8 cellular contexts compared by ENCODE assay signal in genomic region chr19:58499021-58499927, GRCh38. TPM values are rescaled to one million over a fixed set of nuclear protein-coding genes. Genes with fewer than 3 reads are reported as not detected.
A peak's percentile ranks its signal among the peaks of the same experiment; 100 is the strongest.
DNase-seq lines count a peak whose midpoint lies in the region; ATAC-seq and TF ChIP-seq lines count a peak whose summit lies in the region.

No MANE protein-coding gene starts in this region.

- WGBS in SK-N-SH (ENCODE audit: low lambda C conversion rate) = 2% methylated on average over 39 of the region's 60 CpGs
- WGBS in thymus = 2% methylated on average over 60 of the region's 60 CpGs

- H3K36me3 Mint-ChIP-seq in activated naive CD8-positive, alpha-beta T cell treated with anti-CD3 and anti-CD28 coated beads for 36 hours = peaks cover 9% of the 10 kb centered on the region
- no peaks in the 10 kb centered on the region for H3K36me3 Mint-ChIP-seq in osteocyte (ENCODE audit: unreplicated experiment)

- DNase-seq in NCI-H1092 (lab: John Stamatoyannopoulos, UW) (peak; percentile 97), SK-N-SH (peak; percentile 99), head of caudate nucleus (peak; percentile 97 to 100 (median 100)), osteocyte (ENCODE audit: extremely low spot score, unreplicated experiment) (peak; percentile 100)
- peak; percentile 99 for DNase-seq in activated naive CD8-positive, alpha-beta T cell treated with anti-CD3 and anti-CD28 coated beads for 36 hours

- H3K4me3 Mint-ChIP-seq in activated naive CD8-positive, alpha-beta T cell treated with anti-CD3 and anti-CD28 coated beads for 36 hours = peak overlapping the region; percentile 95
- peak overlapping the region; percentile 86 for H3K4me3 Mint-ChIP-seq in osteocyte (ENCODE audit: unreplicated experiment)

- H3K27ac Mint-ChIP-seq in activated naive CD8-positive, alpha-beta T cell treated with anti-CD3 and anti-CD28 coated beads for 36 hours = peak overlapping the region; percentile 96
- peak overlapping the region; percentile 94 for H3K27ac Mint-ChIP-seq in osteocyte (ENCODE audit: unreplicated experiment)

- POLR2A ChIA-PET in SK-N-SH (lab: Yijun Ruan, JAX) = interaction anchor here (1.0 to 1.2 kb wide), 2 partner anchors 20 to 24 kb away, joined by 3 to 4 read pairs; partner anchors contain the start of gene ZNF446

- no peaks in the 10 kb centered on the region for H3K27me3 Mint-ChIP-seq in activated naive CD8-positive, alpha-beta T cell treated with anti-CD3 and anti-CD28 coated beads for 36 hours
- H3K27me3 Mint-ChIP-seq in osteocyte (ENCODE audit: unreplicated experiment) = no peaks in the 10 kb centered on the region

- intact Hi-C loops in head of caudate nucleus (cut with DNase I) = no loop called here

- TF ChIP-seq CTCF in SK-N-SH (IDR thresholded peaks at IDR 0.05) (peak; percentile 57), osteocyte (IDR thresholded peaks at IDR 0.05) (peak; percentile 51)

- CTCF ChIA-PET in SK-N-SH (lab: Yijun Ruan, JAX) = interaction anchor here (3.5 to 3.6 kb wide), 2 partner anchors 15 to 20 kb away, joined by 23 to 27 read pairs; partner anchors contain the start of gene ZBTB45

- TF ChIP-seq POLR2A in GM10847 (IDR thresholded peaks at IDR 0.05; ENCODE audit: extremely low read depth, insufficient read length) = peak; percentile 38

- peak overlapping the region; percentile 94 for H2AFZ ChIP-seq in SK-N-SH (ENCODE audit: low read depth)

- H3K4me3 ChIP-seq in SK-N-SH (ENCODE audit: low read depth in 2 of 2, low read length in 1 of 2) = peak overlapping the region; percentile 58 to 77
- H3K4me3 ChIP-seq in thymus (ENCODE audit: low read length) = peak overlapping the region; percentile 72

- ATAC-seq in HG02588 (IDR thresholded peaks at IDR 0.05; ENCODE audit: unreplicated experiment) = peak; percentile 88

- no peak for TF ChIP-seq RAD21 in SK-N-SH (IDR thresholded peaks at IDR 0.05; ENCODE audit: low read length)

- peaks cover 18% of the 10 kb centered on the region for H3K4me1 Mint-ChIP-seq in activated naive CD8-positive, alpha-beta T cell treated with anti-CD3 and anti-CD28 coated beads for 36 hours
- H3K4me1 Mint-ChIP-seq in osteocyte (ENCODE audit: unreplicated experiment) = peaks cover 14% of the 10 kb centered on the region

- H4K20me1 ChIP-seq in SK-N-SH (ENCODE audit: insufficient read depth) = no peaks in the 10 kb centered on the region

- peaks cover 8% of the 10 kb centered on the region for H3K9me3 Mint-ChIP-seq in activated naive CD8-positive, alpha-beta T cell treated with anti-CD3 and anti-CD28 coated beads for 36 hours
- no peaks in the 10 kb centered on the region for H3K9me3 Mint-ChIP-seq in osteocyte (ENCODE audit: unreplicated experiment)

- no peak for TF ChIP-seq EP300 in SK-N-SH (IDR thresholded peaks at IDR 0.05; ENCODE audit: borderline replicate concordance in 1 of 2, low read depth in 1 of 2, low read length in 1 of 2)

- peak overlapping the region; percentile 85 for H3K4me2 ChIP-seq in SK-N-SH

- peak overlapping the region; percentile 70 for H3K9ac ChIP-seq in SK-N-SH

- H3K9me3 ChIP-seq in SK-N-SH = no peaks in the 10 kb centered on the region
- no peaks in the 10 kb centered on the region for H3K9me3 ChIP-seq in thymus (ENCODE audit: control insufficient read depth)

- H3F3A ChIP-seq in SK-N-SH (replicated peaks; ENCODE audit: insufficient read depth) = peaks cover 3% of the 10 kb centered on the region

- H3K27me3 ChIP-seq in SK-N-SH (ENCODE audit: insufficient read depth) (no peaks in the 10 kb centered on the region), thymus (ENCODE audit: control insufficient read depth, insufficient read depth) (no peaks in the 10 kb centered on the region)

- H3K36me3 ChIP-seq in SK-N-SH (replicated peaks in 1 of 2; ENCODE audit: control insufficient read depth in 1 of 2, insufficient read depth in 2 of 2, low read length in 1 of 2) = no peaks in the 10 kb centered on the region
- H3K36me3 ChIP-seq in thymus (ENCODE audit: control insufficient read depth, insufficient read depth) = no peaks in the 10 kb centered on the region

- H3K4me1 ChIP-seq in SK-N-SH (ENCODE audit: control insufficient read depth in 1 of 2, insufficient read depth in 2 of 2, low read depth in 1 of 2, low read length in 1 of 2) = peaks cover 0 to 24% of the 10 kb centered on the region in 2 experiments; a peak in 1 of 4 replicates
- H3K4me1 ChIP-seq in thymus (ENCODE audit: control insufficient read depth, insufficient read depth, low read length) = peaks cover 18% of the 10 kb centered on the region

- no peaks in the 10 kb centered on the region for H3K9me2 ChIP-seq in SK-N-SH

- H3K79me2 ChIP-seq in SK-N-SH (ENCODE audit: insufficient read depth) = no peaks in the 10 kb centered on the region; the same call in 1 of the 2 replicates

- H3K27ac ChIP-seq in SK-N-SH (ENCODE audit: low read depth in 2 of 2, low read length in 1 of 2) = peak overlapping the region; percentile 70 to 74
- peak overlapping the region; percentile 78 for H3K27ac ChIP-seq in thymus (ENCODE audit: low read depth)

TF ChIP-seq in SK-N-SH, 30 proteins besides CTCF, POLR2A, EP300 and RAD21 (continues in another document):
- TF ChIP-seq RXRA (IDR thresholded peaks at IDR 0.05; ENCODE audit: borderline replicate concordance, low read depth) (no peak), EZH2phosphoT487 (IDR thresholded peaks at IDR 0.05; ENCODE audit: borderline replicate concordance, low read depth) (no peak), SMC3 (IDR thresholded peaks at IDR 0.05; ENCODE audit: low read depth, low read length) (no peak), POLR2AphosphoS5 (IDR thresholded peaks at IDR 0.05; ENCODE audit: low read depth, low read length) (peak; percentile 79), RCOR1 (IDR thresholded peaks at IDR 0.05; ENCODE audit: low read length) (no peak), GABPA (IDR thresholded peaks at IDR 0.05; ENCODE audit: low read depth) (peak; percentile 98), ELF1 (IDR thresholded peaks at IDR 0.05) (peak; percentile 94), RFX5 (IDR thresholded peaks at IDR 0.05; ENCODE audit: low read length) (no peak), FOXM1 (IDR thresholded peaks at IDR 0.05; ENCODE audit: low read depth) (no peak), CHD2 (IDR thresholded peaks at IDR 0.05; ENCODE audit: low read length, partially characterized antibody) (peak; percentile 88)
- TF ChIP-seq, protein P1, sequence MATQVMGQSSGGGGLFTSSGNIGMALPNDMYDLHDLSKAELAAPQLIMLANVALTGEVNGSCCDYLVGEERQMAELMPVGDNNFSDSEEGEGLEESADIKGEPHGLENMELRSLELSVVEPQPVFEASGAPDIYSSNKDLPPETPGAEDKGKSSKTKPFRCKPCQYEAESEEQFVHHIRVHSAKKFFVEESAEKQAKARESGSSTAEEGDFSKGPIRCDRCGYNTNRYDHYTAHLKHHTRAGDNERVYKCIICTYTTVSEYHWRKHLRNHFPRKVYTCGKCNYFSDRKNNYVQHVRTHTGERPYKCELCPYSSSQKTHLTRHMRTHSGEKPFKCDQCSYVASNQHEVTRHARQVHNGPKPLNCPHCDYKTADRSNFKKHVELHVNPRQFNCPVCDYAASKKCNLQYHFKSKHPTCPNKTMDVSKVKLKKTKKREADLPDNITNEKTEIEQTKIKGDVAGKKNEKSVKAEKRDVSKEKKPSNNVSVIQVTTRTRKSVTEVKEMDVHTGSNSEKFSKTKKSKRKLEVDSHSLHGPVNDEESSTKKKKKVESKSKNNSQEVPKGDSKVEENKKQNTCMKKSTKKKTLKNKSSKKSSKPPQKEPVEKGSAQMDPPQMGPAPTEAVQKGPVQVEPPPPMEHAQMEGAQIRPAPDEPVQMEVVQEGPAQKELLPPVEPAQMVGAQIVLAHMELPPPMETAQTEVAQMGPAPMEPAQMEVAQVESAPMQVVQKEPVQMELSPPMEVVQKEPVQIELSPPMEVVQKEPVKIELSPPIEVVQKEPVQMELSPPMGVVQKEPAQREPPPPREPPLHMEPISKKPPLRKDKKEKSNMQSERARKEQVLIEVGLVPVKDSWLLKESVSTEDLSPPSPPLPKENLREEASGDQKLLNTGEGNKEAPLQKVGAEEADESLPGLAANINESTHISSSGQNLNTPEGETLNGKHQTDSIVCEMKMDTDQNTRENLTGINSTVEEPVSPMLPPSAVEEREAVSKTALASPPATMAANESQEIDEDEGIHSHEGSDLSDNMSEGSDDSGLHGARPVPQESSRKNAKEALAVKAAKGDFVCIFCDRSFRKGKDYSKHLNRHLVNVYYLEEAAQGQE (IDR thresholded peaks at IDR 0.05; ENCODE audit: low read depth, low read length) = peak; percentile 67; the same call in 1 of the 2 replicates

RNA-seq across cellular contexts. Expression of gene SLC27A5, which starts 12.5 kb away (rescaled TPM):
- polyA plus RNA-seq in SK-N-SH (2012; rRNA removed) (50.5 and 57.3 TPM in 2 replicates), thymus (20.9 TPM)
- polyA plus RNA-seq in SK-N-SH (2012; cell fraction: cytosol; rRNA removed) = 29.2 and 41.8 TPM in 2 replicates
- polyA plus RNA-seq in SK-N-SH (2012; cell fraction: nucleus; rRNA removed) = 24.0 and 40.3 TPM in 2 replicates
- total RNA-seq in activated naive CD8-positive, alpha-beta T cell treated with anti-CD3 and anti-CD28 coated beads for 36 hours = 10 to 100 TPM; 23.4 to 28.0 TPM
- total RNA-seq in osteocyte = 7.5 and 8.8 TPM in 2 replicates

RNA-seq across cellular contexts. Expression of gene ZBTB45, which starts 20.3 kb away (rescaled TPM):
- polyA plus RNA-seq in SK-N-SH (2012; rRNA removed) = 7.9 and 11.3 TPM in 2 replicates
- 4.4 and 6.0 TPM in 2 replicates for polyA plus RNA-seq in SK-N-SH (2012; cell fraction: cytosol; rRNA removed)
- polyA plus RNA-seq in SK-N-SH (2012; cell fraction: nucleus; rRNA removed) = 21.0 and 30.6 TPM in 2 replicates
- total RNA-seq in activated naive CD8-positive, alpha-beta T cell treated with anti-CD3 and anti-CD28 coated beads for 36 hours = 10 to 100 TPM; 11.1 to 11.8 TPM
- total RNA-seq in osteocyte = 16.7 and 17.2 TPM in 2 replicates
- polyA plus RNA-seq in thymus = 7.2 TPM

RNA-seq across cellular contexts. Expression of gene ZNF446, which starts 23.1 kb away (rescaled TPM):
- polyA plus RNA-seq in SK-N-SH (2012; rRNA removed) = 6.9 and 7.0 TPM in 2 replicates
- polyA plus RNA-seq in SK-N-SH (2012; cell fraction: cytosol; rRNA removed) = 2.3 and 4.2 TPM in 2 replicates
- 22.6 and 27.0 TPM in 2 replicates for polyA plus RNA-seq in SK-N-SH (2012; cell fraction: nucleus; rRNA removed)
- 1 to 10 TPM; 4.2 to 5.3 TPM for total RNA-seq in activated naive CD8-positive, alpha-beta T cell treated with anti-CD3 and anti-CD28 coated beads for 36 hours
- 15.5 and 15.9 TPM in 2 replicates for total RNA-seq in osteocyte
- 13.5 TPM for polyA plus RNA-seq in thymus

RNA-seq across cellular contexts. Expression of gene ZNF324, which starts 32.4 kb away (rescaled TPM):
- 5.6 and 6.0 TPM in 2 replicates for polyA plus RNA-seq in SK-N-SH (2012; rRNA removed)
- 2.2 and 3.8 TPM in 2 replicates for polyA plus RNA-seq in SK-N-SH (2012; cell fraction: cytosol; rRNA removed)
- 11.5 and 12.0 TPM in 2 replicates for polyA plus RNA-seq in SK-N-SH (2012; cell fraction: nucleus; rRNA removed)
- total RNA-seq in activated naive CD8-positive, alpha-beta T cell treated with anti-CD3 and anti-CD28 coated beads for 36 hours = 10 to 100 TPM; 12.8 to 13.7 TPM
- total RNA-seq in osteocyte = 12.9 and 14.8 TPM in 2 replicates
- 5.6 TPM for polyA plus RNA-seq in thymus

RNA-seq across cellular contexts. Expression of gene TRIM28, which starts 44.6 kb away (rescaled TPM):
- polyA plus RNA-seq in SK-N-SH (2012; rRNA removed) (321 and 594 TPM in 2 replicates), thymus (220 TPM)
- polyA plus RNA-seq in SK-N-SH (2012; cell fraction: cytosol; rRNA removed) = 191 and 231 TPM in 2 replicates
- 1,222 and 1,964 TPM in 2 replicates for polyA plus RNA-seq in SK-N-SH (2012; cell fraction: nucleus; rRNA removed)
- total RNA-seq in activated naive CD8-positive, alpha-beta T cell treated with anti-CD3 and anti-CD28 coated beads for 36 hours = 100 to 1,000 TPM; 671 to 701 TPM
- total RNA-seq in osteocyte = 333 and 354 TPM in 2 replicates

Comparison
In these comparisons a context has a peak if more than half of its experiments do, and no peak if none do; other contexts are left out.
1. Peak in every context shown above with its lines: DNase-seq, ATAC-seq, H3K4me3 ChIP-seq and H3K27ac ChIP-seq.